Comparison of ENCODE assay signal across 9 cellular contexts in the genomic region with DNA sequence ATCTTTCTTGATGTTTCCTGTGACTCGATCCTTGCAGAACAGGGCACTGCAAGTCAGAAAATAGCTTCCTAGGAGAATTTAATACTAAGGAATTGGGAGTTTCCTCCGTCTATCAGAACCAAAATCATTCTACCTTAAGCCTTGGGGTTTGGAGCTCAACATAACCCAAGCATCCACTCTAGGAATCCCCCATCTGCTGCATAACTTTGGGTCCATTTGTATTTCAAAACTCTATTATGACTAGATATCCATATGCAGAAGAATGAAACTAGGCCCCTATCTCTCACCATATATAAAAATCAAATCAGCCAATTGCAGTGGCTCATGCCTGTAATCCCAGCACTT.
DNase-seq lines count a peak whose midpoint lies in the region; ATAC-seq and TF ChIP-seq lines count a peak whose summit lies in the region.
"Had no signal": no experiment of that assay in that cellular context is flagged by ENCODE, and none has a peak within 500 bp of the region (broad histone marks: within the 10 kb centered on the region; RNA-seq: fewer than 3 reads in every experiment).

No MANE protein-coding gene starts in this region.

- H3K4me3 ChIP-seq in psoas muscle = no peak overlapping the region

- WGBS in psoas muscle, 3 donors = 83 to 88% (median 86%) methylated on average over 2 of the region's 2 CpGs

- no peaks in the 10 kb centered on the region for H3K27me3 Mint-ChIP-seq in activated CD8-positive, alpha-beta memory T cell treated with anti-CD3 and anti-CD28 coated beads, Interleukin-2, amount 10 ng/mL, durations not matched to agents 7 days and 5 days
- no peaks in the 10 kb centered on the region for H3K27me3 Mint-ChIP-seq in activated CD4-positive, alpha-beta memory T cell treated with anti-CD3 and anti-CD28 coated beads for 36 hours

- CTCF ChIA-PET in activated CD8-positive, alpha-beta memory T cell treated with anti-CD3 and anti-CD28 coated beads, Interleukin-2, amount 10 ng/mL, durations not matched to agents 7 days and 5 days (lab: Charles Lee) = interaction anchor here (0.6 to 9.9 kb wide), 11 partner anchors 10 to 302 kb away, joined by 3 to 146 read pairs (median 5); a partner anchor contains a TSS
- CTCF ChIA-PET in activated CD4-positive, alpha-beta memory T cell treated with anti-CD3 and anti-CD28 coated beads for 36 hours (lab: Charles Lee) = interaction anchor here (1.2 to 4.9 kb wide), 7 partner anchors 9 to 187 kb away, joined by 3 to 41 read pairs (median 4); no protein-coding TSS in a partner anchor

- H3K4me1 Mint-ChIP-seq in activated CD8-positive, alpha-beta memory T cell treated with anti-CD3 and anti-CD28 coated beads, Interleukin-2, amount 10 ng/mL, durations not matched to agents 7 days and 5 days = peaks cover 50% of the 10 kb centered on the region
- peaks cover 46% of the 10 kb centered on the region for H3K4me1 Mint-ChIP-seq in activated CD4-positive, alpha-beta memory T cell treated with anti-CD3 and anti-CD28 coated beads for 36 hours (ENCODE audit: low read depth)
- peaks cover 49% of the 10 kb centered on the region for H3K4me1 Mint-ChIP-seq in stimulated activated effector memory CD8-positive, alpha-beta T cell treated with anti-CD3 and anti-CD28 coated beads, Interleukin-12 subunit alpha, Interleukin-12 subunit beta, amount 100 ng/mL, for 72 hours

- no peaks in the 10 kb centered on the region for H3K27me3 ChIP-seq in psoas muscle (ENCODE audit: insufficient read depth in 3 of 3, low read length in 2 of 3)

- no peaks in the 10 kb centered on the region for H3K4me1 ChIP-seq in psoas muscle

- POLR2A ChIA-PET in activated CD4-positive, alpha-beta memory T cell treated with anti-CD3 and anti-CD28 coated beads for 36 hours (lab: Charles Lee) = interaction anchor here (1.3 to 1.4 kb wide), 2 partner anchors 12 to 62 kb away, joined by 7 to 8 read pairs; a partner anchor contains a TSS

- H3K9me3 Mint-ChIP-seq in activated CD8-positive, alpha-beta memory T cell treated with anti-CD3 and anti-CD28 coated beads, Interleukin-2, amount 10 ng/mL, durations not matched to agents 7 days and 5 days (ENCODE audit: low read depth) = peaks cover 13% of the 10 kb centered on the region
- H3K9me3 Mint-ChIP-seq in activated CD4-positive, alpha-beta memory T cell treated with anti-CD3 and anti-CD28 coated beads for 36 hours = peaks cover 11% of the 10 kb centered on the region
- peaks cover 6% of the 10 kb centered on the region for H3K9me3 Mint-ChIP-seq in stimulated activated effector memory CD8-positive, alpha-beta T cell treated with anti-CD3 and anti-CD28 coated beads, Interleukin-12 subunit alpha, Interleukin-12 subunit beta, amount 100 ng/mL, for 72 hours

- TF ChIP-seq CTCF in psoas muscle (IDR thresholded peaks at IDR 0.05) = no peak

- H3K36me3 Mint-ChIP-seq in activated CD8-positive, alpha-beta memory T cell treated with anti-CD3 and anti-CD28 coated beads, Interleukin-2, amount 10 ng/mL, durations not matched to agents 7 days and 5 days = peaks cover 35% of the 10 kb centered on the region
- no peaks in the 10 kb centered on the region for H3K36me3 Mint-ChIP-seq in activated CD4-positive, alpha-beta memory T cell treated with anti-CD3 and anti-CD28 coated beads for 36 hours
- no peaks in the 10 kb centered on the region for H3K36me3 Mint-ChIP-seq in stimulated activated effector memory CD8-positive, alpha-beta T cell treated with anti-CD3 and anti-CD28 coated beads, Interleukin-12 subunit alpha, Interleukin-12 subunit beta, amount 100 ng/mL, for 72 hours

- H3K36me3 ChIP-seq in psoas muscle (ENCODE audit: insufficient read depth in 1 of 2, low read depth in 1 of 2) = no peaks in the 10 kb centered on the region

- no peak for DNase-seq in activated CD8-positive, alpha-beta memory T cell treated with anti-CD3 and anti-CD28 coated beads, Interleukin-2, amount 10 ng/mL, durations not matched to agents 7 days and 5 days
- DNase-seq in activated CD8-positive, alpha-beta memory T cell treated with anti-CD3 and anti-CD28 coated beads for 24 hours = no peak
- no peak for DNase-seq in activated CD4-positive, alpha-beta memory T cell treated with anti-CD3 and anti-CD28 coated beads for 36 hours
- peak in 1 of 2 donors; percentile 56 for DNase-seq in stimulated activated effector memory CD8-positive, alpha-beta T cell treated with anti-CD3 and anti-CD28 coated beads, Interleukin-12 subunit alpha, Interleukin-12 subunit beta, amount 100 ng/mL, for 72 hours (ENCODE audit: low spot score in 2 of 2)
- DNase-seq in effector CD4-positive, alpha-beta T cell = no peak
- DNase-seq in middle frontal gyrus (ENCODE audit: extremely low spot score, low spot score) (no peak), psoas muscle (no peak)
- DNase-seq: activated CD4-positive, alpha-beta T cell treated with anti-CD3 and anti-CD28 coated beads, Interleukin-2, amount 50 U/mL, for 48 hours had no signal

- intact Hi-C loops in activated CD4-positive, alpha-beta memory T cell treated with anti-CD3 and anti-CD28 coated beads for 36 hours (cut with micrococcal nuclease) = loop anchor here (1.0 to 5.0 kb wide), 4 partner anchors 62 to 389 kb away; a partner anchor contains a TSS
- intact Hi-C loops in psoas muscle (cut with DNase I) = no loop called here

- peaks cover 3% of the 10 kb centered on the region for H3K9me3 ChIP-seq in psoas muscle

- no peak for ATAC-seq in activated CD8-positive, alpha-beta memory T cell treated with anti-CD3 and anti-CD28 coated beads, Interleukin-2, amount 10 ng/mL, durations not matched to agents 7 days and 5 days
- peak; percentile 20 for ATAC-seq in HG02870 (IDR thresholded peaks at IDR 0.05; ENCODE audit: unreplicated experiment)
- peak; percentile 48 for ATAC-seq in stimulated activated effector memory CD8-positive, alpha-beta T cell treated with anti-CD3 and anti-CD28 coated beads, Interleukin-12 subunit alpha, Interleukin-12 subunit beta, amount 100 ng/mL, for 72 hours
- ATAC-seq in psoas muscle = no peak

- H3K27ac Mint-ChIP-seq in activated CD8-positive, alpha-beta memory T cell treated with anti-CD3 and anti-CD28 coated beads, Interleukin-2, amount 10 ng/mL, durations not matched to agents 7 days and 5 days = peak overlapping the region; percentile 87
- H3K27ac Mint-ChIP-seq in activated CD4-positive, alpha-beta memory T cell treated with anti-CD3 and anti-CD28 coated beads for 36 hours = peak overlapping the region; percentile 28
- peak overlapping the region; percentile 79 for H3K27ac Mint-ChIP-seq in stimulated activated effector memory CD8-positive, alpha-beta T cell treated with anti-CD3 and anti-CD28 coated beads, Interleukin-12 subunit alpha, Interleukin-12 subunit beta, amount 100 ng/mL, for 72 hours

- H3K27ac ChIP-seq in psoas muscle = no peak overlapping the region

- no peak overlapping the region for H3K4me3 Mint-ChIP-seq in activated CD8-positive, alpha-beta memory T cell treated with anti-CD3 and anti-CD28 coated beads, Interleukin-2, amount 10 ng/mL, durations not matched to agents 7 days and 5 days
- no peak overlapping the region for H3K4me3 Mint-ChIP-seq in activated CD4-positive, alpha-beta memory T cell treated with anti-CD3 and anti-CD28 coated beads for 36 hours
- peak overlapping the region; percentile 39 for H3K4me3 Mint-ChIP-seq in stimulated activated effector memory CD8-positive, alpha-beta T cell treated with anti-CD3 and anti-CD28 coated beads, Interleukin-12 subunit alpha, Interleukin-12 subunit beta, amount 100 ng/mL, for 72 hours

Comparison
In these comparisons a context has a peak if more than half of its experiments do, and no peak if none do; other contexts are left out.
1. ATAC-seq: peak in HG02870 (single experiment) and stimulated activated effector memory CD8-positive, alpha-beta T cell treated with anti-CD3 and anti-CD28 coated beads, Interleukin-12 subunit alpha, Interleukin-12 subunit beta, amount 100 ng/mL, for 72 hours (single experiment); none in activated CD8-positive, alpha-beta memory T cell treated with anti-CD3 and anti-CD28 coated beads, Interleukin-2, amount 10 ng/mL, durations not matched to agents 7 days and 5 days (single experiment) and psoas muscle (0 of 4).
2. H3K27ac Mint-ChIP-seq: peak in every context shown above with its lines; median percentile 87 in activated CD8-positive, alpha-beta memory T cell treated with anti-CD3 and anti-CD28 coated beads, Interleukin-2, amount 10 ng/mL, durations not matched to agents 7 days and 5 days; 79 in stimulated activated effector memory CD8-positive, alpha-beta T cell treated with anti-CD3 and anti-CD28 coated beads, Interleukin-12 subunit alpha, Interleukin-12 subunit beta, amount 100 ng/mL, for 72 hours; 28 in activated CD4-positive, alpha-beta memory T cell treated with anti-CD3 and anti-CD28 coated beads for 36 hours.